ENCODE assay signal across 21 cellular contexts in the genomic region with DNA sequence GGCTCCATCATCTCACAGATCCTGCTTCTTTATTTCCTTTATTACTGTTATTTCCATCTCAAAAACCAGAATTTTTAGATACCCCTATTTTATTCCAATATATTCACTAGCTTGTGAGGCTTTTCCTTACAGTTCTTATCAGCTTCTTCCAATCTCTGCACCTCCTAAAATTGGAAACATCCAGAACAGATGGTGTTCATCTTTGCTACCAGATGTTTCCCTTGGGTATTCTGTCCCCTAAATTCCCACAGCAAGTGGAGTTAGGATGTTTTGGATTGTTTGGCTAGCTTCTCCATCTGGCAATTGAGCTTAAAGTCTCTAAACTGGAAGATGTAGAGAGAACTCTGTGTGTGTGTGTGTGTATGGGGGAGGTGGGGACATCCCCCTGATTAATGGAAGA.
"Had no signal": no experiment of that assay in that cellular context is flagged by ENCODE, and none has a peak within 500 bp of the region (broad histone marks: within the 10 kb centered on the region; RNA-seq: fewer than 3 reads in every experiment).

No MANE protein-coding gene starts in this region.

- H3K9me3 ChIP-seq: adrenal gland, breast epithelium, esophagus squamous epithelium, sigmoid colon, upper lobe of right lung had no signal

- DNase-seq: activated CD4-positive, alpha-beta T cell treated with anti-CD3 and anti-CD28 coated beads for 1 hour; activated CD4-positive, alpha-beta T cell treated with anti-CD3 and anti-CD28 coated beads, Interleukin-2, amount 50 U/mL, for 4 hours; activated gamma-delta T cell treated with Interleukin-2 at 50 U/mL for 16 hours; adrenal gland; effector CD8-positive, alpha-beta T cell; esophagus squamous epithelium; foreskin fibroblast; hippocampal formation; islet precursor cell; mammary epithelial cell; midbrain; sigmoid colon; spleen; stimulated activated naive B cell treated with anti-CD40 and anti-IgM and Interleukin-4, amounts not matched to agents 10 μg/mL and 1 μg/mL and 100 μg/mL, for 72 hours; SW 1271; T-helper 2 cell; upper lobe of right lung; WERI-Rb-1 had no signal

- H3K27me3 ChIP-seq: adrenal gland, breast epithelium, esophagus squamous epithelium, sigmoid colon, spleen, upper lobe of right lung had no signal

- H3K27ac ChIP-seq: adrenal gland, breast epithelium, esophagus squamous epithelium, sigmoid colon, spleen, upper lobe of right lung, WERI-Rb-1 had no signal

- H3K4me3 ChIP-seq: adrenal gland, breast epithelium, esophagus squamous epithelium, sigmoid colon, spleen, upper lobe of right lung had no signal

- H3K36me3 ChIP-seq: adrenal gland, breast epithelium, esophagus squamous epithelium, sigmoid colon, spleen, upper lobe of right lung, WERI-Rb-1 had no signal

- H3K4me1 ChIP-seq: adrenal gland, breast epithelium, esophagus squamous epithelium, sigmoid colon, spleen, upper lobe of right lung had no signal

- ATAC-seq: activated naive CD4-positive, alpha-beta T cell treated with anti-CD3 and anti-CD28 coated beads, Interleukin-2, amount 50 U/mL, for 72 hours; left lobe of liver; stimulated activated naive B cell treated with anti-CD40 and anti-IgM and Interleukin-4, amounts not matched to agents 10 μg/mL and 1 μg/mL and 100 μg/mL, for 72 hours; upper lobe of right lung had no signal
